In the genomic region with DNA sequence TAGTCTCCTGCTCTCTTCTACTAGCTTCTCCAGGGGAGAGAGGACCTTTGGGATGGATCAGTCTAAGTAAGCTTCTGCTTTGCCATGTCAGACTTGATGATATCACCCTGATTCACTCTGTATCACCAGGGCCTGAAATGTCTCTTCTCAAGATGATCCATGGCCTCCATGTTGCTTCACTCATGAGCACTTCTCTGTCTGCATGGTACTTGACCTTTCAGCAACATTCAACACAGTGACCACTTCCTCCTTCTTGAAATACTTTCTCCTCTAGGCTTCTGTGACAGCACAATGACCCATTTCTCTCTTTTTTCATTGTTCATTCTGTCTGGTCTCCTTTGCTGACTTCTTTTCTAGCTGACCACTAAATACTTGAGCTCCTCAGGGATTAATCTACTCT, we compare ENCODE assay signal across 15 cellular contexts. TPM values are rescaled to one million over a fixed set of nuclear protein-coding genes. Genes with fewer than 3 reads are reported as not detected.
DNase-seq lines count a peak whose midpoint lies in the region; ATAC-seq and TF ChIP-seq lines count a peak whose summit lies in the region.
"Had no signal": no experiment of that assay in that cellular context is flagged by ENCODE, and none has a peak within 500 bp of the region (broad histone marks: within the 10 kb centered on the region; RNA-seq: fewer than 3 reads in every experiment).

No MANE protein-coding gene starts in this region.

- no peak overlapping the region for H3K27ac Mint-ChIP-seq in H9
- H3K27ac Mint-ChIP-seq: CD4-positive, alpha-beta T cell had no signal

- H3K36me3 Mint-ChIP-seq in H9 (ENCODE audit: insufficient read depth in 1 of 3, low read depth in 3 of 3): no peaks in the 10 kb centered on the region

- H4K8ac ChIP-seq in H9 (replicated peaks; ENCODE audit: insufficient read length, low read depth, low read length): no peak overlapping the region

- peak overlapping the region; percentile 60 for H2BK20ac ChIP-seq in H9 (ENCODE audit: low read depth, low read length, poor library complexity, severe bottlenecking)

- no peak overlapping the region for H4K91ac ChIP-seq in H9 (ENCODE audit: insufficient read length, low read depth, low read length)

- no peaks in the 10 kb centered on the region for H3K27me3 ChIP-seq in H9 (ENCODE audit: insufficient read depth, low read length)
- H3K27me3 ChIP-seq: adrenal gland had no signal

- H3K4me2 ChIP-seq in H9 (ENCODE audit: insufficient read depth, insufficient read length, low read length): no peak overlapping the region

- no peak overlapping the region for H3K56ac ChIP-seq in H9 (ENCODE audit: insufficient read length, low read depth, low read length)

- H3T11ph ChIP-seq in H9 (ENCODE audit: low read length): no peak overlapping the region

- H3K14ac ChIP-seq in H9 (ENCODE audit: insufficient read depth, low read length): no peak overlapping the region

- H2AFZ ChIP-seq in H9 (ENCODE audit: low read length): no peak overlapping the region

- no peak overlapping the region for H3K23ac ChIP-seq in H9 (ENCODE audit: insufficient read length, low read depth, low read length)

- no peak overlapping the region for H2BK12ac ChIP-seq in H9 (ENCODE audit: insufficient read length, low read depth, low read length)

- no peak overlapping the region for H3K4me3 ChIP-seq in fibroblast of pulmonary artery (replicated peaks; ENCODE audit: low read depth, low read length)
- H3K4me3 ChIP-seq: adrenal gland had no signal

- H3K9me3 Mint-ChIP-seq in H9: no peaks in the 10 kb centered on the region

- no peaks in the 10 kb centered on the region for H3K79me2 ChIP-seq in H9 (ENCODE audit: insufficient read depth, low read length)

- H2BK5ac ChIP-seq in H9 (ENCODE audit: insufficient read length, low read length): no peak overlapping the region

- no peaks in the 10 kb centered on the region for H3K27me3 Mint-ChIP-seq in H9 (ENCODE audit: low read depth)

- peaks cover 2 to 8% of the 10 kb centered on the region in 2 experiments; a peak in 3 of 4 replicates for H3K4me1 Mint-ChIP-seq in H9

- H3K4me1 ChIP-seq in H9 (ENCODE audit: insufficient read depth, low read length): no peaks in the 10 kb centered on the region; the same call in 1 of the 2 replicates
- H3K4me1 ChIP-seq: adrenal gland had no signal

- H4K5ac ChIP-seq in H9 (ENCODE audit: insufficient read length, low read depth, low read length): no peak overlapping the region

- H3K27ac ChIP-seq in H9 (ENCODE audit: insufficient read length, low read depth, low read length): no peak overlapping the region
- H3K27ac ChIP-seq: adrenal gland had no signal

- TF ChIP-seq CTCF in H9 (conservative IDR thresholded peaks at IDR 0.05) (no peak), fibroblast of pulmonary artery (IDR thresholded peaks at IDR 0.05; ENCODE audit: low read length, missing control alignments) (no peak)

- peak; percentile 32 for DNase-seq in ACHN
- DNase-seq in H9: no peak
- DNase-seq in SK-MEL-5 (ENCODE audit: low read depth, low spot score): peak; percentile 93
- DNase-seq in fibroblast of pulmonary artery (ENCODE audit: low read depth): peak; percentile 43
- no peak for DNase-seq in GDM1 (lab: John Stamatoyannopoulos, UW)
- no peak for DNase-seq in Ammon's horn (ENCODE audit: low spot score)
- DNase-seq in NCI-H446 (lab: John Stamatoyannopoulos, UW): no peak
- DNase-seq: activated CD4-positive, alpha-beta T cell treated with anti-CD3 and anti-CD28 coated beads, Interleukin-2, amount 50 U/mL, for 48 hours; adrenal gland; CD4-positive, alpha-beta T cell; left ventricle myocardium superior; NCI-H1092; posterior cingulate gyrus had no signal

- no peaks in the 10 kb centered on the region for H3K23me2 ChIP-seq in H9 (ENCODE audit: insufficient read length, low read depth, low read length, poor library complexity, severe bottlenecking)

- no peaks in the 10 kb centered on the region for H4K20me1 ChIP-seq in H9 (ENCODE audit: control insufficient read depth, insufficient read depth, insufficient read length)

- no peaks in the 10 kb centered on the region for H3K9me3 ChIP-seq in H9 (ENCODE audit: control insufficient read depth, low read depth, low read length)
- H3K9me3 ChIP-seq: adrenal gland had no signal

- no peak overlapping the region for H2BK15ac ChIP-seq in H9 (ENCODE audit: low read depth, low read length)

- H3K18ac ChIP-seq in H9 (ENCODE audit: insufficient read length, low read depth, low read length): no peak overlapping the region

- H2AK5ac ChIP-seq in H9 (ENCODE audit: insufficient read length, low read length): no peak overlapping the region

- H3K9ac ChIP-seq in H9 (ENCODE audit: extremely low read depth, insufficient read length, low read length): no peak overlapping the region

- no peak overlapping the region for H3K4me3 Mint-ChIP-seq in H9
- H3K4me3 Mint-ChIP-seq: CD4-positive, alpha-beta T cell had no signal

- no peak overlapping the region for H3K4ac ChIP-seq in H9 (ENCODE audit: low read depth, low read length)

- no peak overlapping the region for H2BK120ac ChIP-seq in H9 (ENCODE audit: low read depth, low read length, poor library complexity, severe bottlenecking)

- in situ Hi-C loops in ACHN (cut with HindIII; ENCODE audit: low pct_ligation_motif_present, low pct_unique_long_range_greater_than_20kb, low sequenced_read_pairs) (no loop called here), SK-MEL-5 (cut with HindIII; ENCODE audit: low pct_unique_long_range_greater_than_20kb, low sequenced_read_pairs) (no loop called here)

- ATAC-seq in HG03280 (IDR thresholded peaks at IDR 0.05; ENCODE audit: unreplicated experiment): no peak
- ATAC-seq: left ventricle myocardium superior, Panc1 had no signal

- H3K79me1 ChIP-seq in H9 (ENCODE audit: insufficient read depth, low read depth, low read length, poor library complexity, severe bottlenecking): no peaks in the 10 kb centered on the region

RNA-seq across cellular contexts. Expression of a gene that starts 35.3 kb away (rescaled TPM):
- total RNA-seq in H9 (2021): 0.22 TPM in 1 of 2 replicates, not detected in the other
- not detected in 2 replicates for total RNA-seq in SK-MEL-5 (2014; rRNA removed; shearing (Covaris generic))
- 0.52 TPM in 1 of 2 replicates, not detected in the other for polyA plus RNA-seq in SK-MEL-5 (2015; cell fraction: cytosol; rRNA removed)
- polyA plus RNA-seq in SK-MEL-5 (2015; cell fraction: nucleus; rRNA removed): not detected in 2 replicates
- total RNA-seq: CD4-positive, alpha-beta T cell had no signal

Comparison
In these comparisons a context has a peak if more than half of its experiments do, and no peak if none do; other contexts are left out.
1. DNase-seq: peak in ACHN (single experiment), SK-MEL-5 (single experiment) and fibroblast of pulmonary artery (single experiment); none in H9 (single experiment), GDM1 (single experiment), Ammon's horn (single experiment) and NCI-H446 (0 of 2).